Comparison of ENCODE assay signal across 29 cellular contexts in genomic region chr11:132171031-132171430, GRCh38.
DNase-seq lines count a peak whose midpoint lies in the region; ATAC-seq, FAIRE-seq and TF ChIP-seq lines count a peak whose summit lies in the region.
"Had no signal": no experiment of that assay in that cellular context is flagged by ENCODE, and none has a peak within 500 bp of the region (broad histone marks: within the 10 kb centered on the region; RNA-seq: fewer than 3 reads in every experiment).

No MANE protein-coding gene starts in this region.

- intact Hi-C loops in mammary epithelial cell (cut with micrococcal nuclease) = no loop called here
- intact Hi-C loops in MCF 10A (cut with micrococcal nuclease) = no loop called here

- H3K4me3 ChIP-seq in mammary epithelial cell (replicated peaks in 1 of 3; ENCODE audit: insufficient read depth in 1 of 3, low read depth in 2 of 3, low read length in 3 of 3) = no peak overlapping the region
- H3K4me3 ChIP-seq: BLaER1, GM12878 had no signal

- POLR2A ChIA-PET in MCF 10A (lab: Yijun Ruan, JAX) = no interaction called here

- CTCF ChIA-PET in mammary epithelial cell (lab: Charles Lee; ENCODE audit: low non-redundant PET) = no interaction called here
- CTCF ChIA-PET in MCF 10A (lab: Yijun Ruan, JAX) = no interaction called here

- H3K4me3 Mint-ChIP-seq in MCF 10A (ENCODE audit: unreplicated experiment) = no peak overlapping the region
- H3K4me3 Mint-ChIP-seq: CD14-positive monocyte; CD4-positive, alpha-beta memory T cell; CD4-positive, CD25-positive, alpha-beta regulatory T cell; CD8-positive, alpha-beta memory T cell had no signal

- H3K27ac Mint-ChIP-seq in MCF 10A (ENCODE audit: low read depth, unreplicated experiment) = no peak overlapping the region
- H3K27ac Mint-ChIP-seq: CD14-positive monocyte; CD4-positive, alpha-beta memory T cell; CD4-positive, CD25-positive, alpha-beta regulatory T cell; CD8-positive, alpha-beta memory T cell had no signal

- TF ChIP-seq CTCF in mammary epithelial cell (conservative IDR thresholded peaks at IDR 0.05 in 1 of 2, IDR thresholded peaks at IDR 0.05 in 1 of 2; ENCODE audit: extremely low read depth in 1 of 2, insufficient read depth in 1 of 2, low read depth in 1 of 2, low read length in 2 of 2) (no peak), MCF 10A (IDR thresholded peaks at IDR 0.05; ENCODE audit: unreplicated experiment) (no peak), foreskin keratinocyte (conservative IDR thresholded peaks at IDR 0.05) (no peak)

- ATAC-seq in foreskin keratinocyte = peak; percentile 66
- ATAC-seq: GM12878 had no signal

- no peaks in the 10 kb centered on the region for H3K27me3 ChIP-seq in mammary epithelial cell (ENCODE audit: insufficient read depth, low read length)
- H3K27me3 ChIP-seq in foreskin keratinocyte = no peaks in the 10 kb centered on the region
- H3K27me3 ChIP-seq: BE2C, BLaER1 had no signal

- H3K9ac ChIP-seq in mammary epithelial cell (ENCODE audit: insufficient read depth, low read length) = no peak overlapping the region
- H3K9ac ChIP-seq: BLaER1 had no signal

- H3K4me1 Mint-ChIP-seq in MCF 10A (ENCODE audit: insufficient read depth, unreplicated experiment) = no peaks in the 10 kb centered on the region
- H3K4me1 Mint-ChIP-seq: CD14-positive monocyte; CD4-positive, alpha-beta memory T cell; CD8-positive, alpha-beta memory T cell had no signal

- peaks cover 38% of the 10 kb centered on the region for H3K9me3 Mint-ChIP-seq in MCF 10A (ENCODE audit: unreplicated experiment)

- in situ Hi-C loops in mammary epithelial cell (cut with MboI; ENCODE audit: low sequenced_read_pairs in 2 of 2) = no loop called here

- no peaks in the 10 kb centered on the region for H3K79me2 ChIP-seq in mammary epithelial cell (ENCODE audit: insufficient read depth, low read length)

- WGBS in mammary epithelial cell (ENCODE audit: low coverage, missing lambda C conversion rate) = 24% methylated on average over 6 of the region's 6 CpGs

- FAIRE-seq in urothelium cell line (lab: Jason Lieb, UNC) = no peak
- FAIRE-seq: A204.1, GM12878, GM12892, GM18507, GM19239 had no signal

- no peak overlapping the region for H3K4me2 ChIP-seq in mammary epithelial cell (ENCODE audit: insufficient read depth, low read depth, low read length)
- H3K4me2 ChIP-seq: BLaER1 had no signal

- no peak overlapping the region for H2AFZ ChIP-seq in mammary epithelial cell (ENCODE audit: low read depth, low read length)

- H3K27ac ChIP-seq in mammary epithelial cell (ENCODE audit: insufficient read depth, low read depth, low read length) = no peak overlapping the region
- no peak overlapping the region for H3K27ac ChIP-seq in foreskin keratinocyte
- H3K27ac ChIP-seq: BLaER1 had no signal

- H3K36me3 ChIP-seq in mammary epithelial cell (ENCODE audit: insufficient read depth, low read length) = no peaks in the 10 kb centered on the region
- H3K36me3 ChIP-seq: BE2C, BLaER1 had no signal

- peaks cover 7% of the 10 kb centered on the region for H3K4me1 ChIP-seq in mammary epithelial cell (ENCODE audit: insufficient read depth, low read length)
- H3K4me1 ChIP-seq in foreskin keratinocyte = peaks cover 4% of the 10 kb centered on the region
- H3K4me1 ChIP-seq: BE2C, BLaER1 had no signal

- peak; percentile 33 for DNase-seq in mammary epithelial cell
- no peak for DNase-seq in MCF 10A (ENCODE audit: unreplicated experiment)
- DNase-seq in DMS79 (lab: John Stamatoyannopoulos, UW) = peak; percentile 18
- peak; percentile 59 for DNase-seq in DMS79 treated with DMSO at 0.1 percent for 48 hours (lab: John Stamatoyannopoulos, UW)
- DNase-seq in foreskin keratinocyte = peak; percentile 17 to 50
- DNase-seq in urothelium cell line (ENCODE audit: low spot score) = no peak
- DNase-seq in UCSD-AML1 (lab: John Stamatoyannopoulos, UW; ENCODE audit: unreplicated experiment) = no peak
- DNase-seq in activated CD8-positive, alpha-beta memory T cell treated with anti-CD3 and anti-CD28 coated beads for 24 hours = no peak
- DNase-seq: 8988T; ACHN; BE2C; C1 segment of cervical spinal cord; CD4-positive, alpha-beta memory T cell; CD4-positive, CD25-positive, alpha-beta regulatory T cell; CD8-positive, alpha-beta memory T cell; COR-L47; DMS 273 treated with DMSO at 0.1 percent for 48 hours; DMS153; DMS53; DND-41; EL; GDM1 had no signal

- BruUV-seq in mammary epithelial cell (replicated peaks; lab: Mats Ljungman, UMichigan) = no TSS peak
- BruUV-seq in MCF 10A (replicated peaks; lab: Mats Ljungman, UMichigan) = no TSS peak

- H3K36me3 Mint-ChIP-seq in MCF 10A (ENCODE audit: insufficient read depth, unreplicated experiment) = no peaks in the 10 kb centered on the region
- H3K36me3 Mint-ChIP-seq: CD14-positive monocyte; CD4-positive, alpha-beta memory T cell; CD4-positive, CD25-positive, alpha-beta regulatory T cell; CD8-positive, alpha-beta memory T cell had no signal

- dilution Hi-C loops in mammary epithelial cell (cut with HindIII; ENCODE audit: low sequenced_read_pairs) = no loop called here

- no peaks in the 10 kb centered on the region for H3K9me3 ChIP-seq in mammary epithelial cell (replicated peaks; ENCODE audit: insufficient read depth, low read length)
- H3K9me3 ChIP-seq: BE2C, BLaER1 had no signal

- no peaks in the 10 kb centered on the region for H3K27me3 Mint-ChIP-seq in MCF 10A (ENCODE audit: insufficient read depth, unreplicated experiment)
- H3K27me3 Mint-ChIP-seq: CD4-positive, CD25-positive, alpha-beta regulatory T cell had no signal

- H4K20me1 ChIP-seq in mammary epithelial cell (ENCODE audit: insufficient read depth, low read length) = no peaks in the 10 kb centered on the region
- H4K20me1 ChIP-seq: BLaER1 had no signal

Comparison
In these comparisons a context has a peak if more than half of its experiments do, and no peak if none do; other contexts are left out.
1. DNase-seq: peak in mammary epithelial cell (single experiment), DMS79 (single experiment), DMS79 treated with DMSO at 0.1 percent for 48 hours (single experiment) and foreskin keratinocyte (2 of 2); none in MCF 10A (single experiment), urothelium cell line (single experiment), UCSD-AML1 (single experiment) and activated CD8-positive, alpha-beta memory T cell treated with anti-CD3 and anti-CD28 coated beads for 24 hours (single experiment).